2 cellular contexts compared by ENCODE assay signal in genomic region chr11:69774354-69775162, GRCh38.
A peak's percentile ranks its signal among the peaks of the same experiment; 100 is the strongest.
TF ChIP-seq lines count a peak whose summit lies in the region.

No MANE protein-coding gene starts in this region.

TF ChIP-seq in A549, 52 proteins besides CTCF, POLR2A, EP300 and RAD21:
- no peak for TF ChIP-seq SMC3 (IDR thresholded peaks at IDR 0.05)
- TF ChIP-seq POLR2AphosphoS2 (conservative IDR thresholded peaks at IDR 0.05; ENCODE audit: low read length) = no peak
- TF ChIP-seq MYC (IDR thresholded peaks at IDR 0.05; ENCODE audit: borderline replicate concordance, low read length) = no peak
- no peak for TF ChIP-seq TP53 (CRISPR knock-in tag; IDR thresholded peaks at IDR 0.05)
- no peak for TF ChIP-seq PBX3 (IDR thresholded peaks at IDR 0.05)
- no peak for TF ChIP-seq FOSL2 (IDR thresholded peaks at IDR 0.05)
- no peak for TF ChIP-seq FOSL2 (CRISPR knock-in tag; IDR thresholded peaks at IDR 0.05)
- TF ChIP-seq, protein P1, sequence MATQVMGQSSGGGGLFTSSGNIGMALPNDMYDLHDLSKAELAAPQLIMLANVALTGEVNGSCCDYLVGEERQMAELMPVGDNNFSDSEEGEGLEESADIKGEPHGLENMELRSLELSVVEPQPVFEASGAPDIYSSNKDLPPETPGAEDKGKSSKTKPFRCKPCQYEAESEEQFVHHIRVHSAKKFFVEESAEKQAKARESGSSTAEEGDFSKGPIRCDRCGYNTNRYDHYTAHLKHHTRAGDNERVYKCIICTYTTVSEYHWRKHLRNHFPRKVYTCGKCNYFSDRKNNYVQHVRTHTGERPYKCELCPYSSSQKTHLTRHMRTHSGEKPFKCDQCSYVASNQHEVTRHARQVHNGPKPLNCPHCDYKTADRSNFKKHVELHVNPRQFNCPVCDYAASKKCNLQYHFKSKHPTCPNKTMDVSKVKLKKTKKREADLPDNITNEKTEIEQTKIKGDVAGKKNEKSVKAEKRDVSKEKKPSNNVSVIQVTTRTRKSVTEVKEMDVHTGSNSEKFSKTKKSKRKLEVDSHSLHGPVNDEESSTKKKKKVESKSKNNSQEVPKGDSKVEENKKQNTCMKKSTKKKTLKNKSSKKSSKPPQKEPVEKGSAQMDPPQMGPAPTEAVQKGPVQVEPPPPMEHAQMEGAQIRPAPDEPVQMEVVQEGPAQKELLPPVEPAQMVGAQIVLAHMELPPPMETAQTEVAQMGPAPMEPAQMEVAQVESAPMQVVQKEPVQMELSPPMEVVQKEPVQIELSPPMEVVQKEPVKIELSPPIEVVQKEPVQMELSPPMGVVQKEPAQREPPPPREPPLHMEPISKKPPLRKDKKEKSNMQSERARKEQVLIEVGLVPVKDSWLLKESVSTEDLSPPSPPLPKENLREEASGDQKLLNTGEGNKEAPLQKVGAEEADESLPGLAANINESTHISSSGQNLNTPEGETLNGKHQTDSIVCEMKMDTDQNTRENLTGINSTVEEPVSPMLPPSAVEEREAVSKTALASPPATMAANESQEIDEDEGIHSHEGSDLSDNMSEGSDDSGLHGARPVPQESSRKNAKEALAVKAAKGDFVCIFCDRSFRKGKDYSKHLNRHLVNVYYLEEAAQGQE (IDR thresholded peaks at IDR 0.05) = no peak
- no peak for TF ChIP-seq CHD4 (IDR thresholded peaks at IDR 0.05; ENCODE audit: borderline replicate concordance)
- TF ChIP-seq ZFP36 (IDR thresholded peaks at IDR 0.05; ENCODE audit: borderline replicate concordance, partially characterized antibody) = no peak
- TF ChIP-seq MAX (IDR thresholded peaks at IDR 0.05) = no peak
- no peak for TF ChIP-seq KDM1A (IDR thresholded peaks at IDR 0.05; ENCODE audit: low read depth)
- TF ChIP-seq EHF (CRISPR knock-in tag; IDR thresholded peaks at IDR 0.05) = no peak
- no peak for TF ChIP-seq HEYL (CRISPR knock-in tag; IDR thresholded peaks at IDR 0.05)
- no peak for TF ChIP-seq NR3C1 (IDR thresholded peaks at IDR 0.05)
- TF ChIP-seq HOXB5 (CRISPR knock-in tag; IDR thresholded peaks at IDR 0.05) = no peak
- TF ChIP-seq EHMT2 (IDR thresholded peaks at IDR 0.05; ENCODE audit: low read depth) = no peak
- no peak for TF ChIP-seq USF2 (IDR thresholded peaks at IDR 0.05)
- no peak for TF ChIP-seq CHD2 (IDR thresholded peaks at IDR 0.05; ENCODE audit: low read length, partially characterized antibody)
- no peak for TF ChIP-seq HDAC2 (IDR thresholded peaks at IDR 0.05)

TF ChIP-seq in endothelial cell of umbilical vein, 7 proteins besides CTCF, POLR2A, EP300 and RAD21:
- TF ChIP-seq GATA2 (IDR thresholded peaks at IDR 0.05; ENCODE audit: insufficient read depth, insufficient read length, low read depth, low read length) = no peak
- no peak for TF ChIP-seq POLR2AphosphoS5 (IDR thresholded peaks at IDR 0.05; ENCODE audit: insufficient read depth, low read depth, low read length)
- TF ChIP-seq JUN (IDR thresholded peaks at IDR 0.05; ENCODE audit: borderline replicate concordance, insufficient read depth, insufficient read length, low read depth) = no peak
- no peak for TF ChIP-seq MYC (IDR thresholded peaks at IDR 0.05; ENCODE audit: low read depth, low read length)
- no peak for TF ChIP-seq FOS (IDR thresholded peaks at IDR 0.05; ENCODE audit: borderline replicate concordance, insufficient read depth, low read length)
- peak; percentile 95 for TF ChIP-seq EZH2 (IDR thresholded peaks at IDR 0.05; ENCODE audit: borderline replicate concordance, low read depth, low read length, severe bottlenecking)
